ENCODE assay signal across 13 cellular contexts in genomic region chr9:114275246-114275994, GRCh38. TPM values are rescaled to one million over a fixed set of nuclear protein-coding genes. Genes with fewer than 3 reads are reported as not detected.
DNase-seq lines count a peak whose midpoint lies in the region; ATAC-seq and TF ChIP-seq lines count a peak whose summit lies in the region.
"Had no signal": no experiment of that assay in that cellular context is flagged by ENCODE, and none has a peak within 500 bp of the region (broad histone marks: within the 10 kb centered on the region; RNA-seq: fewer than 3 reads in every experiment).

No MANE protein-coding gene starts in this region.

- no peak for ATAC-seq in HG03439 (IDR thresholded peaks at IDR 0.05; ENCODE audit: unreplicated experiment)
- ATAC-seq: gastroesophageal sphincter; naive thymus-derived CD4-positive, alpha-beta T cell had no signal

- TF ChIP-seq EP300 in ovary (IDR thresholded peaks at IDR 0.05) = no peak

- peaks cover 8% of the 10 kb centered on the region for H3K4me1 Mint-ChIP-seq in endodermal cell
- H3K4me1 Mint-ChIP-seq: activated CD4-positive, alpha-beta T cell treated with anti-CD3 and anti-CD28 coated beads, Interleukin-2, amount 10 ng/mL, durations not matched to agents 7 days and 5 days; CD4-positive, alpha-beta memory T cell had no signal

- 94 to 95% methylated on average over 12 to 15 of the region's 15 CpGs for WGBS in endodermal cell (ENCODE audit: insufficient coverage in 1 of 2, insufficient read length in 1 of 2), 2 experiments
- 88 to 91% (median 89%) methylated on average over 15 of the region's 15 CpGs for WGBS in ovary, 3 donors

- H3K27me3 ChIP-seq in endodermal cell (ENCODE audit: control insufficient read depth, insufficient read depth, low read length, poor library complexity, severe bottlenecking) = no peaks in the 10 kb centered on the region
- H3K27me3 ChIP-seq in ovary = no peaks in the 10 kb centered on the region

- DNase-seq in EL (peak; percentile 26), M059J (ENCODE audit: low read depth) (peak; percentile 56), endodermal cell (peak; percentile 29), ovary (peak; percentile 14 to 36 (median 19)), hippocampal formation (lab: John Stamatoyannopoulos, UW) (no peak), OCI-M2 (lab: John Stamatoyannopoulos, UW; ENCODE audit: unreplicated experiment) (no peak)
- DNase-seq: activated CD4-positive, alpha-beta T cell treated with anti-CD3 and anti-CD28 coated beads, Interleukin-2, amount 10 ng/mL, durations not matched to agents 7 days and 5 days; HCEC 1CT; naive thymus-derived CD4-positive, alpha-beta T cell had no signal

- H3K4me3 ChIP-seq in endodermal cell (ENCODE audit: low read length) = no peak overlapping the region
- no peak overlapping the region for H3K4me3 ChIP-seq in ovary
- H3K4me3 ChIP-seq: gastroesophageal sphincter had no signal

- H3K9me3 ChIP-seq in endodermal cell (ENCODE audit: control insufficient read depth, low read length) (no peaks in the 10 kb centered on the region), ovary (no peaks in the 10 kb centered on the region)
- H3K9me3 ChIP-seq: gastroesophageal sphincter had no signal

- H3K9ac ChIP-seq in endodermal cell (ENCODE audit: extremely low read depth, low read length, poor library complexity, severe bottlenecking) = no peak overlapping the region

- H3K36me3 Mint-ChIP-seq in endodermal cell (ENCODE audit: low read depth) = peaks cover 44% of the 10 kb centered on the region
- H3K36me3 Mint-ChIP-seq: CD4-positive, alpha-beta memory T cell; naive thymus-derived CD4-positive, alpha-beta T cell had no signal

- H3K27ac Mint-ChIP-seq in endodermal cell = peak overlapping the region; percentile 6
- H3K27ac Mint-ChIP-seq: activated CD4-positive, alpha-beta T cell treated with anti-CD3 and anti-CD28 coated beads, Interleukin-2, amount 10 ng/mL, durations not matched to agents 7 days and 5 days; naive thymus-derived CD4-positive, alpha-beta T cell had no signal

- TF ChIP-seq CTCF in endodermal cell (conservative IDR thresholded peaks at IDR 0.05) = no peak
- no peak for TF ChIP-seq CTCF in ovary (IDR thresholded peaks at IDR 0.05)

- no peak overlapping the region for H3K27ac ChIP-seq in endodermal cell (ENCODE audit: low read depth, low read length)
- H3K27ac ChIP-seq in ovary = no peak overlapping the region
- H3K27ac ChIP-seq: gastroesophageal sphincter had no signal

- no peak overlapping the region for H3K4me3 Mint-ChIP-seq in endodermal cell
- H3K4me3 Mint-ChIP-seq: activated CD4-positive, alpha-beta T cell treated with anti-CD3 and anti-CD28 coated beads, Interleukin-2, amount 10 ng/mL, durations not matched to agents 7 days and 5 days; CD4-positive, alpha-beta memory T cell; naive thymus-derived CD4-positive, alpha-beta T cell had no signal

- TF ChIP-seq POLR2A in ovary (IDR thresholded peaks at IDR 0.05) = no peak

- no peaks in the 10 kb centered on the region for H3K27me3 Mint-ChIP-seq in endodermal cell (ENCODE audit: insufficient read depth)
- H3K27me3 Mint-ChIP-seq: activated CD4-positive, alpha-beta T cell treated with anti-CD3 and anti-CD28 coated beads, Interleukin-2, amount 10 ng/mL, durations not matched to agents 7 days and 5 days; naive thymus-derived CD4-positive, alpha-beta T cell had no signal

- intact Hi-C loops in ovary (cut with DNase I) = no loop called here

- H3K36me3 ChIP-seq in endodermal cell (ENCODE audit: control insufficient read depth, insufficient read depth, low read length) (peaks cover 36% of the 10 kb centered on the region), ovary (no peaks in the 10 kb centered on the region)
- H3K36me3 ChIP-seq: gastroesophageal sphincter had no signal

- H3K9me3 Mint-ChIP-seq in endodermal cell = no peaks in the 10 kb centered on the region
- H3K9me3 Mint-ChIP-seq: activated CD4-positive, alpha-beta T cell treated with anti-CD3 and anti-CD28 coated beads, Interleukin-2, amount 10 ng/mL, durations not matched to agents 7 days and 5 days had no signal

- H3K4me1 ChIP-seq in endodermal cell (ENCODE audit: control insufficient read depth, insufficient read depth, low read length) (no peaks in the 10 kb centered on the region), ovary (ENCODE audit: insufficient read depth) (peaks cover 5% of the 10 kb centered on the region)
- H3K4me1 ChIP-seq: gastroesophageal sphincter had no signal

RNA-seq across cellular contexts. Expression of gene ORM1, which starts 47.5 kb away (rescaled TPM):
- total RNA-seq in M059J (2014; rRNA removed; shearing (Covaris generic)) = 0.57 TPM in 1 of 2 replicates, not detected in the other
- total RNA-seq in endodermal cell (under 1 TPM in 1 of 2 donors, not detected in 1; 0.59 TPM), ovary (10 to 100 TPM in 1 of 7 donors, 1 to 10 TPM in 1, under 1 TPM in 2, not detected in 3; 0.30 to 11.9 (median 1.8) TPM)
- polyA plus RNA-seq in endodermal cell (2013, experiment 1 of 2) = not detected
- polyA plus RNA-seq in endodermal cell (2013, experiment 2 of 2) = not detected
- polyA plus RNA-seq in ovary = 1 to 10 TPM in 1 of 2 donors, not detected in 1; 2.1 TPM
- total RNA-seq: activated CD4-positive, alpha-beta T cell treated with anti-CD3 and anti-CD28 coated beads, Interleukin-2, amount 10 ng/mL, durations not matched to agents 7 days and 5 days; CD4-positive, alpha-beta memory T cell; T-helper 1 cell treated with Interleukin-12 subunit alpha and Interleukin-12 subunit beta and Interleukin-4 antibody, amounts not matched to agents 30 ng/mL and 1 ng/mL, for 36 hours had no signal
- polyA plus RNA-seq: CD4-positive, alpha-beta memory T cell; naive thymus-derived CD4-positive, alpha-beta T cell had no signal

RNA-seq across cellular contexts. Expression of gene ORM2, which starts 54.2 kb away (rescaled TPM):
- total RNA-seq in M059J (2014; rRNA removed; shearing (Covaris generic)) = not detected in 2 replicates
- total RNA-seq in endodermal cell = under 1 TPM; 0.59 to 0.80 TPM
- not detected for polyA plus RNA-seq in endodermal cell (2013, experiment 1 of 2)
- not detected for polyA plus RNA-seq in endodermal cell (2013, experiment 2 of 2)
- total RNA-seq in ovary = 1 to 10 TPM in 1 of 7 donors, under 1 TPM in 1, not detected in 5; 0.82 to 2.6 TPM
- under 1 TPM in 1 of 2 donors, not detected in 1; 0.52 TPM for polyA plus RNA-seq in ovary
- total RNA-seq: activated CD4-positive, alpha-beta T cell treated with anti-CD3 and anti-CD28 coated beads, Interleukin-2, amount 10 ng/mL, durations not matched to agents 7 days and 5 days; CD4-positive, alpha-beta memory T cell; gastroesophageal sphincter; naive thymus-derived CD4-positive, alpha-beta T cell; T-helper 1 cell treated with Interleukin-12 subunit alpha and Interleukin-12 subunit beta and Interleukin-4 antibody, amounts not matched to agents 30 ng/mL and 1 ng/mL, for 36 hours had no signal
- polyA plus RNA-seq: CD4-positive, alpha-beta memory T cell; naive thymus-derived CD4-positive, alpha-beta T cell had no signal

Comparison
In these comparisons a context has a peak if more than half of its experiments do, and no peak if none do; other contexts are left out.
1. DNase-seq: peak in EL (single experiment), M059J (single experiment), endodermal cell (single experiment) and ovary (5 of 5); none in hippocampal formation (0 of 2) and OCI-M2 (single experiment).